Comparison of ENCODE assay signal across 14 cellular contexts in genomic region chr3:102124301-102125158, GRCh38.
DNase-seq lines count a peak whose midpoint lies in the region; ATAC-seq and TF ChIP-seq lines count a peak whose summit lies in the region.
"Had no signal": no experiment of that assay in that cellular context is flagged by ENCODE, and none has a peak within 500 bp of the region (broad histone marks: within the 10 kb centered on the region; RNA-seq: fewer than 3 reads in every experiment).

No MANE protein-coding gene starts in this region.

- peaks cover 2% of the 10 kb centered on the region for H3K4me1 Mint-ChIP-seq in CD8-positive, alpha-beta T cell (ENCODE audit: low read depth)

- H3K27ac ChIP-seq in PC-3 (ENCODE audit: low read length) = peak overlapping the region; percentile 88
- H3K27ac ChIP-seq in esophagus muscularis mucosa (replicated peaks in 1 of 4) = peak overlapping the region; percentile 2 to 52 (median 34)
- peak overlapping the region; percentile 4 to 69 (median 68) for H3K27ac ChIP-seq in right lobe of liver
- H3K27ac ChIP-seq in CD8-positive, alpha-beta T cell (ENCODE audit: low read depth, low read length) = no peak overlapping the region

- BruUV-seq in PC-3 (replicated peaks; lab: Mats Ljungman, UMichigan) = TSS peak; percentile 83

- TF ChIP-seq POLR2A in esophagus muscularis mucosa (IDR thresholded peaks at IDR 0.05; ENCODE audit: low read depth) = no peak
- TF ChIP-seq POLR2A in right lobe of liver (IDR thresholded peaks at IDR 0.05) = no peak

- H3K27me3 Mint-ChIP-seq in CD8-positive, alpha-beta T cell (ENCODE audit: low read depth) = no peaks in the 10 kb centered on the region
- H3K27me3 Mint-ChIP-seq: dendritic cell treated with granulocyte-macrophage colony-stimulating factor and Interleukin-4, amounts not matched to agents 40 ng/mL and 50 ng/mL, for 4 days; T-cell had no signal

- peak overlapping the region; percentile 66 for H3K9ac ChIP-seq in PC-3 (ENCODE audit: low read length)

- intact Hi-C loops in PC-3 (cut with micrococcal nuclease) (loop anchor here (1.0 to 5.0 kb wide), 2 partner anchors 34 to 262 kb away; no protein-coding TSS in a partner anchor), esophagus muscularis mucosa (cut with DNase I) (no loop called here), right lobe of liver (cut with DNase I) (no loop called here)
- intact Hi-C loops in CD8-positive, alpha-beta T cell (cut with DNase I, micrococcal nuclease) = no loop called here

- CTCF ChIA-PET in PC-3 (lab: Charles Lee) = no interaction called here
- CTCF ChIA-PET in CD8-positive, alpha-beta T cell (lab: Charles Lee) = no interaction called here

- H3K36me3 ChIP-seq in PC-3 (ENCODE audit: low read depth, low read length) (no peaks in the 10 kb centered on the region), esophagus muscularis mucosa (no peaks in the 10 kb centered on the region), right lobe of liver (no peaks in the 10 kb centered on the region)
- H3K36me3 ChIP-seq in CD8-positive, alpha-beta T cell (ENCODE audit: insufficient read depth, low read length) = no peaks in the 10 kb centered on the region
- H3K36me3 ChIP-seq: sigmoid colon had no signal

- ATAC-seq in PC-3 = peak; percentile 49
- ATAC-seq in right lobe of liver = peak; percentile 64 to 87 (median 76)
- ATAC-seq in stimulated activated naive CD8-positive, alpha-beta T cell treated with anti-CD3 and anti-CD28 coated beads, Interleukin-15, Interleukin-2, amounts not matched to agents 100 U/mL and 50 U/mL, for 24 hours = no peak
- no peak for ATAC-seq in CD8-positive, alpha-beta T cell
- no peak for ATAC-seq in HG03280 (IDR thresholded peaks at IDR 0.05; ENCODE audit: unreplicated experiment)
- ATAC-seq: T-cell had no signal

- H3K4me2 ChIP-seq in PC-3 (ENCODE audit: low read length) = peak overlapping the region; percentile 38

- no peaks in the 10 kb centered on the region; the same call in 1 of the 2 replicates for H3K9me3 ChIP-seq in PC-3 (ENCODE audit: low read length)
- peaks cover 0 to 15% (median 12%) of the 10 kb centered on the region in 4 donors for H3K9me3 ChIP-seq in esophagus muscularis mucosa
- H3K9me3 ChIP-seq in right lobe of liver = no peaks in the 10 kb centered on the region
- H3K9me3 ChIP-seq in CD8-positive, alpha-beta T cell (ENCODE audit: low read length) = peaks cover 3% of the 10 kb centered on the region
- H3K9me3 ChIP-seq: sigmoid colon had no signal

- H3K79me2 ChIP-seq in PC-3 (ENCODE audit: low read length) = no peaks in the 10 kb centered on the region

- TF ChIP-seq CTCF in PC-3 (conservative IDR thresholded peaks at IDR 0.05; ENCODE audit: low read depth, low read length) (no peak), esophagus muscularis mucosa (IDR thresholded peaks at IDR 0.05) (no peak), right lobe of liver (IDR thresholded peaks at IDR 0.05) (no peak)
- no peak for TF ChIP-seq CTCF in CD8-positive, alpha-beta T cell (IDR thresholded peaks at IDR 0.05)

- peaks cover 8% of the 10 kb centered on the region for H3F3A ChIP-seq in PC-3 (ENCODE audit: low read length, unreplicated experiment)

- H3K27me3 ChIP-seq in PC-3 (ENCODE audit: low read length) = no peaks in the 10 kb centered on the region
- H3K27me3 ChIP-seq in esophagus muscularis mucosa = no peaks in the 10 kb centered on the region
- no peaks in the 10 kb centered on the region for H3K27me3 ChIP-seq in right lobe of liver
- no peaks in the 10 kb centered on the region for H3K27me3 ChIP-seq in CD8-positive, alpha-beta T cell (ENCODE audit: insufficient read depth, low read length)
- H3K27me3 ChIP-seq: sigmoid colon had no signal

- POLR2A ChIA-PET in PC-3 (lab: Charles Lee; ENCODE audit: unreplicated experiment) = interaction anchor here (0.5 kb wide), 1 partner anchor 261 kb away, joined by 4 read pairs; no protein-coding TSS in a partner anchor
- POLR2A ChIA-PET in CD8-positive, alpha-beta T cell (lab: Charles Lee) = no interaction called here

- H3K36me3 Mint-ChIP-seq in CD8-positive, alpha-beta T cell = peaks cover 8% of the 10 kb centered on the region

- H3K4me3 Mint-ChIP-seq in CD8-positive, alpha-beta T cell = no peak overlapping the region
- H3K4me3 Mint-ChIP-seq: dendritic cell treated with granulocyte-macrophage colony-stimulating factor and Interleukin-4, amounts not matched to agents 40 ng/mL and 50 ng/mL, for 4 days; T-cell had no signal

- no peak overlapping the region for H3K27ac Mint-ChIP-seq in CD8-positive, alpha-beta T cell
- H3K27ac Mint-ChIP-seq: dendritic cell treated with granulocyte-macrophage colony-stimulating factor and Interleukin-4, amounts not matched to agents 40 ng/mL and 50 ng/mL, for 4 days; T-cell had no signal

- WGBS in esophagus muscularis mucosa = 60% methylated on average over 4 of the region's 4 CpGs
- 18% methylated on average over 4 of the region's 4 CpGs for WGBS in right lobe of liver (ENCODE audit: insufficient coverage, low coverage, low lambda C conversion rate, missing lambda C conversion rate)

- no peaks in the 10 kb centered on the region for H4K20me1 ChIP-seq in PC-3 (ENCODE audit: low read length)

- no peaks in the 10 kb centered on the region for H3K9me2 ChIP-seq in PC-3 (replicated peaks; ENCODE audit: low read length)

- no peak overlapping the region for H2AFZ ChIP-seq in PC-3 (ENCODE audit: low read length)

- H3K4me3 ChIP-seq in PC-3 (ENCODE audit: low read length) (no peak overlapping the region), esophagus muscularis mucosa (no peak overlapping the region), right lobe of liver (no peak overlapping the region)
- no peak overlapping the region for H3K4me3 ChIP-seq in CD8-positive, alpha-beta T cell (ENCODE audit: low read depth, low read length)
- H3K4me3 ChIP-seq: sigmoid colon had no signal

- H3K9me3 Mint-ChIP-seq in CD8-positive, alpha-beta T cell = peaks cover 22% of the 10 kb centered on the region

- TF ChIP-seq EP300 in esophagus muscularis mucosa (IDR thresholded peaks at IDR 0.05) = no peak

- DNase-seq in AG08396 (ENCODE audit: low spot score) = peak; percentile 33
- peak; percentile 52 for DNase-seq in PC-3
- DNase-seq in esophagus muscularis mucosa (ENCODE audit: extremely low spot score) = no peak
- no peak for DNase-seq in right lobe of liver
- no peak for DNase-seq in stimulated activated naive CD8-positive, alpha-beta T cell treated with anti-CD3 and anti-CD28 coated beads, Interleukin-15, Interleukin-2, amounts not matched to agents 100 U/mL and 50 U/mL, for 24 hours
- DNase-seq in stimulated activated CD4-positive, alpha-beta T cell treated with anti-CD3 and anti-CD28 coated beads, Interleukin-4, amount 100 ng/mL, for 1 hour = no peak
- no peak for DNase-seq in CD8-positive, alpha-beta T cell
- DNase-seq: activated CD4-positive, alpha-beta T cell treated with anti-CD3 and anti-CD28 coated beads, Interleukin-2, amount 50 U/mL, for 1 hour; activated effector memory CD4-positive, alpha-beta T cell treated with Interleukin-2 at 50 U/mL for 16 hours; NCI-H1930; sigmoid colon; T-cell had no signal

- H3K4me1 ChIP-seq in PC-3 (ENCODE audit: insufficient read depth, low read length) (peaks cover 35% of the 10 kb centered on the region), esophagus muscularis mucosa (peaks cover under 1 to 24% (median 14%) of the 10 kb centered on the region in 4 donors), right lobe of liver (peaks cover 0 to 18% (median 4%) of the 10 kb centered on the region in 4 donors)
- H3K4me1 ChIP-seq in CD8-positive, alpha-beta T cell (ENCODE audit: insufficient read depth, low read length) = no peaks in the 10 kb centered on the region

Comparison
In these comparisons a context has a peak if more than half of its experiments do, and no peak if none do; other contexts are left out.
1. DNase-seq: peak in AG08396 (single experiment) and PC-3 (single experiment); none in esophagus muscularis mucosa (single experiment), right lobe of liver (0 of 3), stimulated activated naive CD8-positive, alpha-beta T cell treated with anti-CD3 and anti-CD28 coated beads, Interleukin-15, Interleukin-2, amounts not matched to agents 100 U/mL and 50 U/mL, for 24 hours (single experiment), stimulated activated CD4-positive, alpha-beta T cell treated with anti-CD3 and anti-CD28 coated beads, Interleukin-4, amount 100 ng/mL, for 1 hour (single experiment) and CD8-positive, alpha-beta T cell (0 of 7).
2. ATAC-seq: peak in PC-3 (single experiment) and right lobe of liver (4 of 4); none in stimulated activated naive CD8-positive, alpha-beta T cell treated with anti-CD3 and anti-CD28 coated beads, Interleukin-15, Interleukin-2, amounts not matched to agents 100 U/mL and 50 U/mL, for 24 hours (single experiment), CD8-positive, alpha-beta T cell (single experiment) and HG03280 (single experiment).